Comparison of ENCODE assay signal across 8 cellular contexts in the genomic region with DNA sequence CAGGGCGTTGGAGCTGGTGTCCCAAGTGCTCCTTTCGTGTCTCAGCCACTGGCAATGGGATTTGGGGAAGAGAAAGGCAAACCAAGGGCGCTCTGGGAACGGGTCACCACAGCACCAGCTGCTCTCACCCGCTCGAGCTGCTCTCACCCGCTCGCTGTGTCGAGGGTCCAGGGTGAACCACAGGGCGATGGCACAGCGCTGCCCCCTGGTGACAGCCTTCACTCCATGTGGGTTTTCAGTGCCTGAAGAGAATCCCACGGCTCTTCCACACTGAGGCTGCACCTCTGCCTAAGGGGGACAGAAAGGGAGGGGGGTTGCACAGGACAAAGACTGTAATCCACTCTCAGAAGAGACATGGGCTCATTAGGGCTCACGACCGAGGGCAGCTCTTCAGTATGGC.
A peak's percentile ranks its signal among the peaks of the same experiment; 100 is the strongest.
DNase-seq lines count a peak whose midpoint lies in the region; ATAC-seq and TF ChIP-seq lines count a peak whose summit lies in the region.

No MANE protein-coding gene starts in this region.

- H3K4me3 Mint-ChIP-seq in T-helper 2 cell treated with Interferon-gamma antibody and Interleukin-4, amounts not matched to agents 5 μg/mL and 100 μg/mL, for 36 hours = no peak overlapping the region

- peaks cover 27% of the 10 kb centered on the region for H3K36me3 Mint-ChIP-seq in T-helper 2 cell treated with Interferon-gamma antibody and Interleukin-4, amounts not matched to agents 5 μg/mL and 100 μg/mL, for 36 hours (ENCODE audit: low read depth)

- peak in 4 of 5 experiments; percentile 20 to 37 (median 28) for DNase-seq in T-helper 2 cell
- no peak for DNase-seq in T-helper 2 cell treated with Interferon-gamma antibody and Interleukin-4, amounts not matched to agents 5 μg/mL and 100 μg/mL, for 36 hours (ENCODE audit: low spot score)
- peak; percentile 47 for DNase-seq in RPMI8226
- DNase-seq in astrocyte of the cerebellum (ENCODE audit: low read depth) = no peak
- DNase-seq in islet precursor cell = peak; percentile 66
- peak; percentile 12 for DNase-seq in stimulated activated CD8-positive, alpha-beta memory T cell treated with anti-CD3 and anti-CD28 coated beads, Interleukin-15, amount 100 ng/mL, for 1 hour (ENCODE audit: low read depth)

- in situ Hi-C loops in astrocyte of the cerebellum (cut with HindIII; ENCODE audit: low sequenced_read_pairs) = no loop called here

- no peaks in the 10 kb centered on the region for H3K4me1 Mint-ChIP-seq in T-helper 2 cell treated with Interferon-gamma antibody and Interleukin-4, amounts not matched to agents 5 μg/mL and 100 μg/mL, for 36 hours (ENCODE audit: low read depth)

- peak; percentile 67 for TF ChIP-seq CTCF in astrocyte of the cerebellum (IDR thresholded peaks at IDR 0.05; ENCODE audit: low read depth, low read length, missing control alignments)

- ATAC-seq in HG02884 (IDR thresholded peaks at IDR 0.05; ENCODE audit: unreplicated experiment) (no peak), HG03565 (IDR thresholded peaks at IDR 0.05; ENCODE audit: unreplicated experiment) (no peak)

- no peak overlapping the region for H3K4me3 ChIP-seq in astrocyte of the cerebellum (ENCODE audit: low read depth, low read length)

- H3K27me3 Mint-ChIP-seq in T-helper 2 cell treated with Interferon-gamma antibody and Interleukin-4, amounts not matched to agents 5 μg/mL and 100 μg/mL, for 36 hours (ENCODE audit: low read depth) = no peaks in the 10 kb centered on the region

- peaks cover 5% of the 10 kb centered on the region for H3K9me3 Mint-ChIP-seq in T-helper 2 cell treated with Interferon-gamma antibody and Interleukin-4, amounts not matched to agents 5 μg/mL and 100 μg/mL, for 36 hours

- H3K27ac Mint-ChIP-seq in T-helper 2 cell treated with Interferon-gamma antibody and Interleukin-4, amounts not matched to agents 5 μg/mL and 100 μg/mL, for 36 hours = no peak overlapping the region

Comparison
In these comparisons a context has a peak if more than half of its experiments do, and no peak if none do; other contexts are left out.
1. DNase-seq: peak in T-helper 2 cell (4 of 5), RPMI8226 (single experiment), islet precursor cell (single experiment) and stimulated activated CD8-positive, alpha-beta memory T cell treated with anti-CD3 and anti-CD28 coated beads, Interleukin-15, amount 100 ng/mL, for 1 hour (single experiment); none in T-helper 2 cell treated with Interferon-gamma antibody and Interleukin-4, amounts not matched to agents 5 μg/mL and 100 μg/mL, for 36 hours (single experiment) and astrocyte of the cerebellum (single experiment).